In the genomic region with DNA sequence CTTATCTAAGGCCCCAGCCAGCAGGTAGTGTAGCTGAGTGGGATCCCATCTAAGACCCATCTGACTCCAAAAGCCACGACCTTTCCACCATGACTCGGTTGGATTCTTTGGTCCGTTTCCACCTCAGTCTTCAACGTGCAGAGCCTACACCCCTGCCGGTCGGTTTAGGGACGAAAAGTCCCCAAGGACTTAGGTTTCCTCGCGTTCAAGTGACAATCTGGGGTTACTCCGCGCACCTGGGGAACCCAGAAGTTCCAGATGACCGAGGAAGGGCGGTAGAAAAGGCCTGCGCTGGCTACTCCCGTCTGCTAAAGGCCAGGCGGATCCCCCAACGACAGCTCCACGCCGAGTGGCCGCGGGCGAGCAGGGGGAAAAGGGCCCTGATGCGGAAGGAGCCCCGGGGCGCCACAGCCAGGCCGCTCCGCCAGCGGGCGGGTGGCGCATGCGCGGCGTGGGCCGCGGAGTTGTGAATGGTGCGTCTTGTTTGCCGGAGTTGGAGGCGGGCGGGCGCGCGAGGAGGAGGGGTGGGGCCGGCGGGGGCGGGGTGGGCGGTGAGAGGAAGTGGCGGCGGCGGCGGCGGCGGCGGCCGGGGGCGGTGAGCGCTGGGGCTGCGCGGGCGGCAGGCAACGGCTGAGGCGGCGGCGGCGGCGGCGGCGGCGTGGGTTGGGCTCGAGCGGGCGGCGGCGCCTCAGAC, we compare ENCODE assay signal across 1 cellular context.
TF ChIP-seq lines count a peak whose summit lies in the region.

Gene CBFB, plus strand, starts transcription at position 595 of the 694 bp plus-strand sequence. CDS start 259 bp downstream, outside the sequence.

TF ChIP-seq in HEK293, 187 proteins besides CTCF, POLR2A, EP300 and RAD21 (continued from another document and continues in another):
- TF ChIP-seq REST (tag by site-specific recombination; IDR thresholded peaks at IDR 0.05): 0 out of 2 replicates have a peak, but pooled peaks have one; percentile 11
- no peak for TF ChIP-seq ZNF426 (tag by site-specific recombination; IDR thresholded peaks at IDR 0.05)
- TF ChIP-seq ZXDB (tag by site-specific recombination; IDR thresholded peaks at IDR 0.05): peak; percentile 87
- TF ChIP-seq, protein P1, sequence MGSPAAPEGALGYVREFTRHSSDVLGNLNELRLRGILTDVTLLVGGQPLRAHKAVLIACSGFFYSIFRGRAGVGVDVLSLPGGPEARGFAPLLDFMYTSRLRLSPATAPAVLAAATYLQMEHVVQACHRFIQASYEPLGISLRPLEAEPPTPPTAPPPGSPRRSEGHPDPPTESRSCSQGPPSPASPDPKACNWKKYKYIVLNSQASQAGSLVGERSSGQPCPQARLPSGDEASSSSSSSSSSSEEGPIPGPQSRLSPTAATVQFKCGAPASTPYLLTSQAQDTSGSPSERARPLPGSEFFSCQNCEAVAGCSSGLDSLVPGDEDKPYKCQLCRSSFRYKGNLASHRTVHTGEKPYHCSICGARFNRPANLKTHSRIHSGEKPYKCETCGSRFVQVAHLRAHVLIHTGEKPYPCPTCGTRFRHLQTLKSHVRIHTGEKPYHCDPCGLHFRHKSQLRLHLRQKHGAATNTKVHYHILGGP (tag by site-specific recombination; IDR thresholded peaks at IDR 0.05): no peak
- 0 out of 2 replicates have a peak, but pooled peaks have one; percentile 55 for TF ChIP-seq ZNF792 (tag by site-specific recombination; IDR thresholded peaks at IDR 0.05)
- TF ChIP-seq ZSCAN4 (tag by site-specific recombination; IDR thresholded peaks at IDR 0.05): no peak
- peak; percentile 67; the same call in 1 of the 2 replicates for TF ChIP-seq ZBTB20 (tag by site-specific recombination; IDR thresholded peaks at IDR 0.05)
- TF ChIP-seq ZBTB11 (tag by site-specific recombination; conservative IDR thresholded peaks at IDR 0.05; ENCODE audit: low read depth): peak; percentile 82
- TF ChIP-seq, protein P2, sequence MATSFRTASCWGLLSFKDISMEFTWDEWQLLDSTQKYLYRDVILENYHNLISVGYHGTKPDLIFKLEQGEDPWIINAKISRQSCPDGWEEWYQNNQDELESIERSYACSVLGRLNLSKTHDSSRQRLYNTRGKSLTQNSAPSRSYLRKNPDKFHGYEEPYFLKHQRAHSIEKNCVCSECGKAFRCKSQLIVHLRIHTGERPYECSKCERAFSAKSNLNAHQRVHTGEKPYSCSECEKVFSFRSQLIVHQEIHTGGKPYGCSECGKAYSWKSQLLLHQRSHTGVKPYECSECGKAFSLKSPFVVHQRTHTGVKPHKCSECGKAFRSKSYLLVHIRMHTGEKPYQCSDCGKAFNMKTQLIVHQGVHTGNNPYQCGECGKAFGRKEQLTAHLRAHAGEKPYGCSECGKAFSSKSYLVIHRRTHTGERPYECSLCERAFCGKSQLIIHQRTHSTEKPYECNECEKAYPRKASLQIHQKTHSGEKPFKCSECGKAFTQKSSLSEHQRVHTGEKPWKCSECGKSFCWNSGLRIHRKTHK (tag by site-specific recombination; IDR thresholded peaks at IDR 0.05): no peak
- TF ChIP-seq ZEB2 (tag by site-specific recombination; IDR thresholded peaks at IDR 0.05): peak; percentile 66; the same call in 1 of the 2 replicates
- peak; percentile 52 for TF ChIP-seq ZNF843 (tag by site-specific recombination; IDR thresholded peaks at IDR 0.05)
- TF ChIP-seq ZBTB48 (tag by site-specific recombination; IDR thresholded peaks at IDR 0.05): peak; percentile 78; the same call in 1 of the 2 replicates
- 0 out of 2 replicates have a peak, but pooled peaks have one; percentile 6 for TF ChIP-seq GFI1B (tag by site-specific recombination; IDR thresholded peaks at IDR 0.05)
- no peak for TF ChIP-seq INSM2 (tag by site-specific recombination; IDR thresholded peaks at IDR 0.05)
- no peak for TF ChIP-seq TSHZ1 (tag by site-specific recombination; IDR thresholded peaks at IDR 0.05; ENCODE audit: borderline replicate concordance)
- peak; percentile 79 for TF ChIP-seq ZIC2 (tag by site-specific recombination; IDR thresholded peaks at IDR 0.05)
- TF ChIP-seq ZNF777 (tag by site-specific recombination; IDR thresholded peaks at IDR 0.05; ENCODE audit: borderline replicate concordance): peak; percentile 77; the same call in 1 of the 2 replicates
- TF ChIP-seq KLF9 (tag by site-specific recombination; IDR thresholded peaks at IDR 0.05; ENCODE audit: low read depth): peak; percentile 22; the same call in 1 of the 2 replicates
- peak; percentile 36; the same call in 1 of the 2 replicates for TF ChIP-seq KLF8 (tag by site-specific recombination; IDR thresholded peaks at IDR 0.05)
- TF ChIP-seq, protein P3, sequence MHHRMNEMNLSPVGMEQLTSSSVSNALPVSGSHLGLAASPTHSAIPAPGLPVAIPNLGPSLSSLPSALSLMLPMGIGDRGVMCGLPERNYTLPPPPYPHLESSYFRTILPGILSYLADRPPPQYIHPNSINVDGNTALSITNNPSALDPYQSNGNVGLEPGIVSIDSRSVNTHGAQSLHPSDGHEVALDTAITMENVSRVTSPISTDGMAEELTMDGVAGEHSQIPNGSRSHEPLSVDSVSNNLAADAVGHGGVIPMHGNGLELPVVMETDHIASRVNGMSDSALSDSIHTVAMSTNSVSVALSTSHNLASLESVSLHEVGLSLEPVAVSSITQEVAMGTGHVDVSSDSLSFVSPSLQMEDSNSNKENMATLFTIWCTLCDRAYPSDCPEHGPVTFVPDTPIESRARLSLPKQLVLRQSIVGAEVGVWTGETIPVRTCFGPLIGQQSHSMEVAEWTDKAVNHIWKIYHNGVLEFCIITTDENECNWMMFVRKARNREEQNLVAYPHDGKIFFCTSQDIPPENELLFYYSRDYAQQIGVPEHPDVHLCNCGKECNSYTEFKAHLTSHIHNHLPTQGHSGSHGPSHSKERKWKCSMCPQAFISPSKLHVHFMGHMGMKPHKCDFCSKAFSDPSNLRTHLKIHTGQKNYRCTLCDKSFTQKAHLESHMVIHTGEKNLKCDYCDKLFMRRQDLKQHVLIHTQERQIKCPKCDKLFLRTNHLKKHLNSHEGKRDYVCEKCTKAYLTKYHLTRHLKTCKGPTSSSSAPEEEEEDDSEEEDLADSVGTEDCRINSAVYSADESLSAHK (tag by site-specific recombination; IDR thresholded peaks at IDR 0.05): peak; percentile 48; the same call in 1 of the 2 replicates
- no peak for TF ChIP-seq ZNF214 (tag by site-specific recombination; IDR thresholded peaks at IDR 0.05; ENCODE audit: borderline replicate concordance)
- peak; percentile 60; the same call in 1 of the 2 replicates for TF ChIP-seq ZNF423 (tag by site-specific recombination; IDR thresholded peaks at IDR 0.05)
- 0 out of 2 replicates have a peak, but pooled peaks have one; percentile 26 for TF ChIP-seq SP2 (tag by site-specific recombination; IDR thresholded peaks at IDR 0.05)
- 0 out of 2 replicates have a peak, but pooled peaks have one; percentile 59 for TF ChIP-seq ZNF561 (tag by site-specific recombination; IDR thresholded peaks at IDR 0.05; ENCODE audit: borderline replicate concordance)
- TF ChIP-seq ZNF747 (tag by site-specific recombination; IDR thresholded peaks at IDR 0.05): no peak
